In the genomic region with DNA sequence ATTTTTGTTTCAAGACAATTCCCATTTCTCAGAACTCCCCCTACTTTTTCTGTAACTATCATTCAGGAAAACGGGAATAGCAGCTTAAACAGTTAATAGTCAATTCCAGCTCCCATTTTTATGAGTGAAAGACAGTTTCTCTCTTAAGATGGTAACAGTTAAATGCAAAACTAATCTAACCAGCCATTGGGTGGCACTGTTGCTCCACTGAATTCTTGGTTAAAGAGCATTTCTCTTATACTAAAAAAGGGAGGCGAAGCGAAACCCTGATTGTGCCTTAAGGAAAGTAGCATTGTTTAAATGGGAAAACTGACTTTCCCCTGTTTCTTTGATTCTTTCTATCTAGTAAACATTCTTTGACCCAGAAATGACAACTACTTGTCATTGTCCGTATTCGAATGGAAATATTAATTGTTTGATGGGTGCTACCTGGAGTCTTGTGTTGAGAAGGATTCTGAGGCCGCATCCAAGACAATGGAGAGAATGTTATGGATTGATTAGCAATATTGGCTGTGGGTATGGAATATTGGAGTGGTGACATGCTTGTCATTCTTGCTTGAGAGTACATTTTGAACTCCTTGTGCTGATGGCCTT, we compare ENCODE assay signal across 9 cellular contexts.
DNase-seq lines count a peak whose midpoint lies in the region; ATAC-seq and TF ChIP-seq lines count a peak whose summit lies in the region.
"Had no signal": no experiment of that assay in that cellular context is flagged by ENCODE, and none has a peak within 500 bp of the region (broad histone marks: within the 10 kb centered on the region; RNA-seq: fewer than 3 reads in every experiment).

No MANE protein-coding gene starts in this region.

- H2AFZ ChIP-seq in ACC112 (ENCODE audit: low read length, unreplicated experiment) = peak overlapping the region; percentile 51

- peaks cover 0 to 2% of the 10 kb centered on the region in 2 donors for H3K9me3 Mint-ChIP-seq in effector memory CD8-positive, alpha-beta T cell

- H3K27me3 ChIP-seq in ACC112 (ENCODE audit: insufficient read depth, low read length) (no peaks in the 10 kb centered on the region), mesendoderm (ENCODE audit: insufficient read depth, low read length, poor library complexity) (no peaks in the 10 kb centered on the region), vagina (no peaks in the 10 kb centered on the region)

- no peak overlapping the region for H2AK5ac ChIP-seq in mesendoderm (ENCODE audit: low read length)

- peak; percentile 45 for ATAC-seq in effector memory CD8-positive, alpha-beta T cell (replicated peaks)
- ATAC-seq: T-cell had no signal

- H3K79me1 ChIP-seq in mesendoderm (ENCODE audit: low read length) = no peaks in the 10 kb centered on the region

- H3K56ac ChIP-seq in mesendoderm (ENCODE audit: low read length) = no peak overlapping the region

- no peak overlapping the region for H3K27ac ChIP-seq in ACC112 (ENCODE audit: low read depth, low read length)
- H3K27ac ChIP-seq in mesendoderm (ENCODE audit: low read depth, low read length) = no peak overlapping the region
- H3K27ac ChIP-seq in vagina = no peak overlapping the region

- H3K79me2 ChIP-seq in ACC112 (ENCODE audit: control insufficient read depth, insufficient read depth, low read length, unreplicated experiment) = no peaks in the 10 kb centered on the region
- no peaks in the 10 kb centered on the region for H3K79me2 ChIP-seq in mesendoderm (ENCODE audit: control insufficient read depth, insufficient read depth, low read length)

- no peaks in the 10 kb centered on the region for H3K27me3 Mint-ChIP-seq in effector memory CD8-positive, alpha-beta T cell
- H3K27me3 Mint-ChIP-seq: T-cell had no signal

- no peak overlapping the region for H3K23ac ChIP-seq in mesendoderm (ENCODE audit: low read length)

- DNase-seq in GDM1 (lab: John Stamatoyannopoulos, UW) = peak; percentile 28
- DNase-seq in H4 (ENCODE audit: low spot score) = peak; percentile 75
- peak; percentile 76 for DNase-seq in KBM-7
- peak; percentile 51 for DNase-seq in RPMI7951 (ENCODE audit: low read depth)
- peak in 2 of 3 experiments; percentile 23 to 33 for DNase-seq in effector memory CD8-positive, alpha-beta T cell
- DNase-seq in mesendoderm = peak; percentile 79
- no peak for DNase-seq in vagina (ENCODE audit: extremely low spot score in 2 of 2)

- no peaks in the 10 kb centered on the region for H3K4me1 Mint-ChIP-seq in effector memory CD8-positive, alpha-beta T cell (ENCODE audit: low read depth in 2 of 2)
- H3K4me1 Mint-ChIP-seq: T-cell had no signal

- no peak overlapping the region for H3K9ac ChIP-seq in mesendoderm (ENCODE audit: low read length)

- no peak overlapping the region for H2BK5ac ChIP-seq in mesendoderm (ENCODE audit: low read length)

- H3K9me3 ChIP-seq in vagina = no peaks in the 10 kb centered on the region

- no peak overlapping the region for H3K4me2 ChIP-seq in mesendoderm (ENCODE audit: low read length)

- no CpG with 5 or more reads among the region's 6 CpGs for WGBS in mesendoderm (ENCODE audit: extremely low coverage, insufficient coverage, low lambda C conversion rate)

- no peak overlapping the region for H4K8ac ChIP-seq in mesendoderm (ENCODE audit: low read depth, low read length)

- no peak for TF ChIP-seq POLR2A in vagina (IDR thresholded peaks at IDR 0.05)

- H3K36me3 ChIP-seq in ACC112 (ENCODE audit: insufficient read depth, low read length) (no peaks in the 10 kb centered on the region), mesendoderm (ENCODE audit: control insufficient read depth, insufficient read depth, low read length) (no peaks in the 10 kb centered on the region), vagina (no peaks in the 10 kb centered on the region)

- no peak overlapping the region for H4K5ac ChIP-seq in mesendoderm (ENCODE audit: low read length)

- H3K4ac ChIP-seq in mesendoderm (ENCODE audit: low read depth, low read length) = no peak overlapping the region

- peak overlapping the region; percentile 31; the same call in 1 of the 2 replicates for H3K4me3 ChIP-seq in ACC112 (ENCODE audit: low read depth, low read length)
- no peak overlapping the region for H3K4me3 ChIP-seq in mesendoderm (ENCODE audit: low read length)
- no peak overlapping the region for H3K4me3 ChIP-seq in vagina

- no peaks in the 10 kb centered on the region for H3K36me3 Mint-ChIP-seq in effector memory CD8-positive, alpha-beta T cell (ENCODE audit: insufficient read depth)
- H3K36me3 Mint-ChIP-seq: T-cell had no signal

- no peak overlapping the region for H3K27ac Mint-ChIP-seq in effector memory CD8-positive, alpha-beta T cell
- H3K27ac Mint-ChIP-seq: T-cell had no signal

- peak; percentile 41 to 64 (median 51) for TF ChIP-seq CTCF in vagina (IDR thresholded peaks at IDR 0.05)

- no peak overlapping the region for H3K18ac ChIP-seq in mesendoderm (ENCODE audit: low read length)

- H3K4me1 ChIP-seq in ACC112 (ENCODE audit: control insufficient read depth, insufficient read depth, low read length, unreplicated experiment) (no peaks in the 10 kb centered on the region), mesendoderm (ENCODE audit: control insufficient read depth, low read depth, low read length) (no peaks in the 10 kb centered on the region), vagina (no peaks in the 10 kb centered on the region)

- no peak overlapping the region for H2BK120ac ChIP-seq in mesendoderm (ENCODE audit: low read depth, low read length)

- intact Hi-C loops in vagina (cut with DNase I) = no loop called here

- no peak overlapping the region for H3K4me3 Mint-ChIP-seq in effector memory CD8-positive, alpha-beta T cell
- H3K4me3 Mint-ChIP-seq: T-cell had no signal

- in situ Hi-C loops in KBM-7 (cut with MboI; ENCODE audit: low pct_unique_long_range_greater_than_20kb, low sequenced_read_pairs) = no loop called here

- H2BK15ac ChIP-seq in mesendoderm (replicated peaks; ENCODE audit: low read depth) = no peak overlapping the region

Comparison
In these comparisons a context has a peak if more than half of its experiments do, and no peak if none do; other contexts are left out.
1. DNase-seq: peak in GDM1 (single experiment), H4 (single experiment), KBM-7 (single experiment), RPMI7951 (single experiment), effector memory CD8-positive, alpha-beta T cell (2 of 3) and mesendoderm (single experiment); none in vagina (0 of 2).